Comparison of ENCODE assay signal across 19 cellular contexts in the genomic region with DNA sequence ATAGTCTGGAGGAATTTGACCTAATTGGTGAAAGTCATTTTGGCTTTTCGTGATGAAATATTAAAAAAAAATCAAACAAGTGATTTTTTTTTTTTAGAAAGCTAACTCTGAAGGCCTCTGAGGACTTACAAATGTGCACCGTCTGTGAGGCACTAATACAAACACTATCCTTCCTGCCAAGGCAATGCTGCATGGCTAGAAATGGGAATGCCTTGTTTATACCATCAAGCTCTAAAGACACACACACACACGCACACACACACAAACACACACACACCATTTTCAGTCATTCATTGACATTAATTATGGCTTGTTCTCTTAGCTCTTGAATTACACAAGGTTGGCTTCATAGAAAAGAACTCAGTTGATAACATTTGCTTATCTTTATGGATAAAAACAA.
"Had no signal": no experiment of that assay in that cellular context is flagged by ENCODE, and none has a peak within 500 bp of the region (broad histone marks: within the 10 kb centered on the region; RNA-seq: fewer than 3 reads in every experiment).

No MANE protein-coding gene starts in this region.

- H3K4me2 ChIP-seq: neural progenitor cell had no signal

- H3K9me3 ChIP-seq: tibial artery, vagina had no signal

- H3K4me3 Mint-ChIP-seq: activated B cell treated with CpG ODN at 0.5 μM for 24 hours; activated CD4-positive, alpha-beta T cell treated with anti-CD3 and anti-CD28 coated beads, Interleukin-2, amount 10 ng/mL, durations not matched to agents 24 days and 14 days; brain; mesothelial cell of epicardium; neural progenitor cell; stimulated activated effector memory CD8-positive, alpha-beta T cell treated with anti-CD3 and anti-CD28 coated beads, Interleukin-12 subunit alpha, Interleukin-12 subunit beta, amount 100 ng/mL, for 72 hours; T-helper 17 cell had no signal

- H3K27ac Mint-ChIP-seq: activated B cell treated with CpG ODN at 0.5 μM for 24 hours; activated CD4-positive, alpha-beta T cell treated with anti-CD3 and anti-CD28 coated beads, Interleukin-2, amount 10 ng/mL, durations not matched to agents 24 days and 14 days; activated T-helper 2 cell treated with anti-CD3 and anti-CD28 coated beads, Interferon-gamma antibody, Interleukin-2, Interleukin-4, amounts not matched to agents 10 μg/mL and 5 μg/mL and 100 μg/mL, durations not matched to agents 14 hours and 24 hours and 36 hours; brain; mesothelial cell of epicardium; neural progenitor cell; stimulated activated effector memory CD8-positive, alpha-beta T cell treated with anti-CD3 and anti-CD28 coated beads, Interleukin-12 subunit alpha, Interleukin-12 subunit beta, amount 100 ng/mL, for 72 hours; T-helper 17 cell had no signal

- H3K27me3 ChIP-seq: dorsolateral prefrontal cortex, neural progenitor cell, tibial artery, vagina had no signal

- H3K9me3 Mint-ChIP-seq: activated B cell treated with CpG ODN at 0.5 μM for 24 hours; activated CD4-positive, alpha-beta T cell treated with anti-CD3 and anti-CD28 coated beads, Interleukin-2, amount 10 ng/mL, durations not matched to agents 24 days and 14 days; neural progenitor cell had no signal

- ATAC-seq: esophagus mucosa; stimulated activated effector memory CD8-positive, alpha-beta T cell treated with anti-CD3 and anti-CD28 coated beads, Interleukin-12 subunit alpha, Interleukin-12 subunit beta, amount 100 ng/mL, for 72 hours; T-helper 17 cell had no signal

- DNase-seq: activated B cell treated with CpG ODN at 0.5 μM for 24 hours; activated CD4-positive, alpha-beta T cell treated with anti-CD3 and anti-CD28 coated beads, Interleukin-2, amount 10 ng/mL, durations not matched to agents 24 days and 14 days; activated naive CD4-positive, alpha-beta T cell treated with anti-CD3 and anti-CD28 coated beads, Interleukin-2, amount 50 U/mL, for 16 hours; activated T-cell treated with anti-CD3 and anti-CD28 coated beads for 4 hours; cerebellar nuclear complex; dorsolateral prefrontal cortex; retina; small intestine; T-helper 17 cell; tibial artery had no signal

- H3K79me2 ChIP-seq: parathyroid adenoma had no signal

- H3K27me3 Mint-ChIP-seq: activated B cell treated with CpG ODN at 0.5 μM for 24 hours; activated CD4-positive, alpha-beta T cell treated with anti-CD3 and anti-CD28 coated beads, Interleukin-2, amount 10 ng/mL, durations not matched to agents 24 days and 14 days; T-helper 17 cell had no signal

- H3K4me1 ChIP-seq: neural progenitor cell, parathyroid adenoma, tibial artery, vagina had no signal

- H3K9ac ChIP-seq: neural progenitor cell, parathyroid adenoma had no signal

- H2AFZ ChIP-seq: neural progenitor cell, parathyroid adenoma had no signal

- H3K36me3 Mint-ChIP-seq: brain; mesothelial cell of epicardium; neural progenitor cell; stimulated activated effector memory CD8-positive, alpha-beta T cell treated with anti-CD3 and anti-CD28 coated beads, Interleukin-12 subunit alpha, Interleukin-12 subunit beta, amount 100 ng/mL, for 72 hours had no signal

- H3K36me3 ChIP-seq: neural progenitor cell, tibial artery, vagina had no signal

- H3K27ac ChIP-seq: dorsolateral prefrontal cortex, neural progenitor cell, parathyroid adenoma, tibial artery, vagina had no signal

- FAIRE-seq: endometrium, small intestine had no signal

- H3K4me1 Mint-ChIP-seq: activated B cell treated with CpG ODN at 0.5 μM for 24 hours; activated CD4-positive, alpha-beta T cell treated with anti-CD3 and anti-CD28 coated beads, Interleukin-2, amount 10 ng/mL, durations not matched to agents 24 days and 14 days; brain; mesothelial cell of epicardium; neural progenitor cell; stimulated activated effector memory CD8-positive, alpha-beta T cell treated with anti-CD3 and anti-CD28 coated beads, Interleukin-12 subunit alpha, Interleukin-12 subunit beta, amount 100 ng/mL, for 72 hours; T-helper 17 cell had no signal

- H3K4me3 ChIP-seq: dorsolateral prefrontal cortex, neural progenitor cell, tibial artery, vagina had no signal
